9 cellular contexts compared by ENCODE assay signal in the genomic region with DNA sequence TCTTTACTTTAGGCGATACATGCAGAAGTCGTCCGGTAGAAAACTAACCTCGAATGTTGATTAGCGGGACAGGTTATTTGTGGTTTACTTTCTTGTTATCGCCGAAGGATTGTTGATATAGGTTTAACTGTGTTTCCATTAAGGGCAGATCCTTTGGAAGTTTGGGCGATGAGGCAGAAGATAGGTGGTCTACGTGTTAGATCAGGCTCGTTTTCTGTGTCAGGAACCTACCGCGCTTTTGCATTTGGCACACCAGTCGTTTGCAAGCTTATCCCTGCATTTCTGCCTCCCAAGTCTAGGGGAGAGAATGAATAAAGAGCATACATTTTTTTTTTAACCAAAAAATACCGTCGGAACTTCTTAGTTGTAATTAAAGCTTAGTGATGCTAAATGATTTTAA. TPM values are rescaled to one million over a fixed set of nuclear protein-coding genes. Genes with fewer than 3 reads are reported as not detected.
DNase-seq lines count a peak whose midpoint lies in the region; ATAC-seq, FAIRE-seq and TF ChIP-seq lines count a peak whose summit lies in the region.
"Had no signal": no experiment of that assay in that cellular context is flagged by ENCODE, and none has a peak within 500 bp of the region (broad histone marks: within the 10 kb centered on the region; RNA-seq: fewer than 3 reads in every experiment).

No MANE protein-coding gene starts in this region.

- intact Hi-C loops in activated CD8-positive, alpha-beta T cell treated with anti-CD3 and anti-CD28 coated beads for 36 hours (cut with micrococcal nuclease): loop anchor here (10.0 kb wide), 2 partner anchors 241 to 439 kb away; no protein-coding TSS in a partner anchor

- H3K9me3 Mint-ChIP-seq in activated CD8-positive, alpha-beta T cell treated with anti-CD3 and anti-CD28 coated beads for 36 hours: no peaks in the 10 kb centered on the region

- H3K27ac Mint-ChIP-seq in activated CD8-positive, alpha-beta T cell treated with anti-CD3 and anti-CD28 coated beads for 36 hours: peak overlapping the region; percentile 100

- peak overlapping the region; percentile 99 for H3K4me3 ChIP-seq in iPS-11a (ENCODE audit: low read depth, low read length)
- no peak overlapping the region for H3K4me3 ChIP-seq in brain microvascular endothelial cell (ENCODE audit: low read depth, low read length)

- peaks cover 23% of the 10 kb centered on the region for H3K4me1 Mint-ChIP-seq in activated CD8-positive, alpha-beta T cell treated with anti-CD3 and anti-CD28 coated beads for 36 hours (ENCODE audit: low read depth)

- no peaks in the 10 kb centered on the region for H3K27me3 Mint-ChIP-seq in activated CD8-positive, alpha-beta T cell treated with anti-CD3 and anti-CD28 coated beads for 36 hours

- no peaks in the 10 kb centered on the region for H3K27me3 ChIP-seq in brain microvascular endothelial cell (replicated peaks)

- no peak for ATAC-seq in activated CD8-positive, alpha-beta T cell treated with anti-CD3 and anti-CD28 coated beads for 36 hours
- ATAC-seq in HG02884 (IDR thresholded peaks at IDR 0.05; ENCODE audit: unreplicated experiment): no peak

- H3K27ac ChIP-seq in 22Rv1 (peak overlapping the region; percentile 79), brain microvascular endothelial cell (no peak overlapping the region)

- TF ChIP-seq CTCF in 22Rv1 (IDR thresholded peaks at IDR 0.05) (no peak), GM13977 (IDR thresholded peaks at IDR 0.05; ENCODE audit: extremely low read depth, insufficient read depth, missing control alignments) (no peak), brain microvascular endothelial cell (IDR thresholded peaks at IDR 0.05; ENCODE audit: low read depth, low read length, missing control alignments) (no peak)
- no peak for TF ChIP-seq CTCF in activated CD8-positive, alpha-beta T cell treated with anti-CD3 and anti-CD28 coated beads for 36 hours (IDR thresholded peaks at IDR 0.05)

- peak overlapping the region; percentile 99 for H3K4me3 Mint-ChIP-seq in activated CD8-positive, alpha-beta T cell treated with anti-CD3 and anti-CD28 coated beads for 36 hours

- peak; percentile 1 for DNase-seq in COR-L47 (lab: John Stamatoyannopoulos, UW)
- DNase-seq in activated CD8-positive, alpha-beta T cell treated with anti-CD3 and anti-CD28 coated beads for 36 hours: peak; percentile 12
- DNase-seq in GM13977 (ENCODE audit: low spot score): no peak
- no peak for DNase-seq in brain microvascular endothelial cell
- DNase-seq in RCC 7860 (ENCODE audit: low spot score): no peak

- no peak for FAIRE-seq in RCC 7860 (lab: Jason Lieb, UNC)
- FAIRE-seq: HTR-8/SVneo had no signal

- POLR2A ChIA-PET in activated CD8-positive, alpha-beta T cell treated with anti-CD3 and anti-CD28 coated beads for 36 hours (lab: Charles Lee): interaction anchor here (0.7 to 1.1 kb wide), 2 partner anchors 9 to 20 kb away, joined by 3 to 4 read pairs; no protein-coding TSS in a partner anchor

- in situ Hi-C loops in GM13977 (cut with MboI; ENCODE audit: low pct_unique_long_range_greater_than_20kb, low sequenced_read_pairs, unreplicated experiment) (no loop called here), brain microvascular endothelial cell (cut with HindIII; ENCODE audit: low pct_ligation_motif_present, low sequenced_read_pairs) (no loop called here)

- CTCF ChIA-PET in activated CD8-positive, alpha-beta T cell treated with anti-CD3 and anti-CD28 coated beads for 36 hours (lab: Charles Lee): no interaction called here

- H3K36me3 Mint-ChIP-seq in activated CD8-positive, alpha-beta T cell treated with anti-CD3 and anti-CD28 coated beads for 36 hours (ENCODE audit: low read depth): peaks cover 46% of the 10 kb centered on the region

- H3K36me3 ChIP-seq in brain microvascular endothelial cell (replicated peaks): no peaks in the 10 kb centered on the region

RNA-seq across cellular contexts. Expression of a gene that starts 1.2 kb away (rescaled TPM):
- 100 to 1,000 TPM; 138 to 145 TPM for total RNA-seq in activated CD8-positive, alpha-beta T cell treated with anti-CD3 and anti-CD28 coated beads for 36 hours

Comparison
In these comparisons a context has a peak if more than half of its experiments do, and no peak if none do; other contexts are left out.
1. DNase-seq: peak in COR-L47 (single experiment) and activated CD8-positive, alpha-beta T cell treated with anti-CD3 and anti-CD28 coated beads for 36 hours (single experiment); none in GM13977 (single experiment), brain microvascular endothelial cell (single experiment) and RCC 7860 (single experiment).